Comparison of ENCODE assay signal across 1 cellular context in genomic region chr15:42036112-42036905, GRCh38.
TF ChIP-seq lines count a peak whose summit lies in the region.

No MANE protein-coding gene starts in this region.

TF ChIP-seq in GM23338, 12 proteins besides CTCF, POLR2A, EP300 and RAD21 (continued from another document):
- no peak for TF ChIP-seq ZNF462 (CRISPR knock-in tag; IDR thresholded peaks at IDR 0.05)
TF ChIP-seq in GM23338: peak in this region for 0.
